ENCODE assay signal across 8 cellular contexts in the genomic region with DNA sequence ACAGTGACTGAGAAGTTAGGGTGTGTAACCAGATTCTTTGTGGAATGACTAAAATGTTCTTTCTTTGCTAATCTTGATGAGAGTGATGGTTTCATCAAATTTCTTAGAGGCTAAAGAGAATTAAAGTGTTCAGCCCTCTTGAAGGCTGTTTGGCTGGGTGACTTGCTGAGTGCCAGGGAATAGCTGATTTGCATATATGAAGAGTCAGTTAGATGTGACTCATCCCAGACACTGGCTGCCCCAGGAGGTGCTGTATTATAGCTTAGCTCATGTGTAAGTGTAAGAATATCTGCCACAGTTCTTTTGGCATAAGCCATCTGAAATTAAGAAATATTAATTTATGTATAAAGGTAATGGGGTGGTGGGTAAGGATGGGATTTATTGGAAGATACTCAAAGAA.
A peak's percentile ranks its signal among the peaks of the same experiment; 100 is the strongest.
DNase-seq lines count a peak whose midpoint lies in the region; ATAC-seq, FAIRE-seq and TF ChIP-seq lines count a peak whose summit lies in the region.
"Had no signal": no experiment of that assay in that cellular context is flagged by ENCODE, and none has a peak within 500 bp of the region (broad histone marks: within the 10 kb centered on the region; RNA-seq: fewer than 3 reads in every experiment).

No MANE protein-coding gene starts in this region.

- H3K9me3 ChIP-seq in GM12878 (replicated peaks; ENCODE audit: control insufficient read depth, insufficient read depth, low read length) (no peaks in the 10 kb centered on the region), HepG2 (ENCODE audit: low read length) (no peaks in the 10 kb centered on the region)
- no peaks in the 10 kb centered on the region for H3K9me3 ChIP-seq in CD4-positive, alpha-beta memory T cell (ENCODE audit: control insufficient read depth in 1 of 2, low read length in 2 of 2)

- TF ChIP-seq RAD21 in GM12878 (IDR thresholded peaks at IDR 0.05; ENCODE audit: insufficient read depth, low read depth, low read length) (no peak), HepG2 (CRISPR knock-in tag; IDR thresholded peaks at IDR 0.05) (no peak)

- H3K4me3 ChIP-seq in KMS-11 (IDR thresholded peaks at IDR 0.05; ENCODE audit: insufficient read depth, low read depth, low read length) = no peak overlapping the region
- H3K4me3 ChIP-seq in GM12878 = no peak overlapping the region
- no peak overlapping the region for H3K4me3 ChIP-seq in retinal pigment epithelial cell (ENCODE audit: low read length)
- H3K4me3 ChIP-seq in CD4-positive, alpha-beta memory T cell (ENCODE audit: low read length in 2 of 2) = no peak overlapping the region
- H3K4me3 ChIP-seq in HepG2 (replicated peaks in 1 of 3; ENCODE audit: insufficient read depth in 1 of 3, low read depth in 2 of 3, low read length in 3 of 3) = no peak overlapping the region

- H3K4me2 ChIP-seq in KMS-11 = peak overlapping the region; percentile 11
- H3K4me2 ChIP-seq in GM12878 (ENCODE audit: control insufficient read depth, insufficient read depth) = no peak overlapping the region
- no peak overlapping the region for H3K4me2 ChIP-seq in HepG2 (ENCODE audit: low read depth, low read length)

- H3K9ac ChIP-seq in KMS-11 (no peak overlapping the region), GM12878 (ENCODE audit: control insufficient read depth, insufficient read depth, low read length) (no peak overlapping the region), HepG2 (ENCODE audit: insufficient read depth, low read depth, low read length) (no peak overlapping the region)

- H3K4me3 Mint-ChIP-seq in CD4-positive, alpha-beta memory T cell = no peak overlapping the region
- no peak overlapping the region for H3K4me3 Mint-ChIP-seq in activated T-cell treated with anti-CD3 and anti-CD28 coated beads, Interleukin-2, amount 50 U/mL, for 24 hours

- POLR2A ChIA-PET in GM12878 (lab: Charles Lee) (interaction anchor here (0.7 kb wide), 1 partner anchor 47 kb away, joined by 4 read pairs; no protein-coding TSS in a partner anchor), HepG2 (lab: Yijun Ruan, JAX) (no interaction called here)
- POLR2A ChIA-PET in CD4-positive, alpha-beta memory T cell (lab: Charles Lee; ENCODE audit: partially characterized antibody) = no interaction called here

- H3K36me3 Mint-ChIP-seq in CD4-positive, alpha-beta memory T cell = no peaks in the 10 kb centered on the region
- no peaks in the 10 kb centered on the region for H3K36me3 Mint-ChIP-seq in activated T-cell treated with anti-CD3 and anti-CD28 coated beads, Interleukin-2, amount 50 U/mL, for 24 hours (ENCODE audit: low read depth)

- no peaks in the 10 kb centered on the region for H3K4me1 Mint-ChIP-seq in CD4-positive, alpha-beta memory T cell
- H3K4me1 Mint-ChIP-seq in activated T-cell treated with anti-CD3 and anti-CD28 coated beads, Interleukin-2, amount 50 U/mL, for 24 hours (ENCODE audit: low read depth) = no peaks in the 10 kb centered on the region

- no peaks in the 10 kb centered on the region for H3K27me3 Mint-ChIP-seq in CD4-positive, alpha-beta memory T cell
- no peaks in the 10 kb centered on the region for H3K27me3 Mint-ChIP-seq in activated T-cell treated with anti-CD3 and anti-CD28 coated beads, Interleukin-2, amount 50 U/mL, for 24 hours

- in situ Hi-C loops in GM12878 (cut with MboI) (no loop called here), HepG2 (cut with HindIII; ENCODE audit: extremely low pct_ligation_motif_present, low pct_unique_long_range_greater_than_20kb) (no loop called here)

- BruUV-seq in GM12878 (replicated peaks; lab: Mats Ljungman, UMichigan) (no TSS peak), HepG2 (replicated peaks; lab: Mats Ljungman, UMichigan) (no TSS peak)

- H3K79me2 ChIP-seq in KMS-11 (ENCODE audit: insufficient read depth, low read depth) = no peaks in the 10 kb centered on the region
- no peaks in the 10 kb centered on the region for H3K79me2 ChIP-seq in GM12878 (ENCODE audit: control insufficient read depth, insufficient read depth, low read length)
- no peaks in the 10 kb centered on the region for H3K79me2 ChIP-seq in HepG2 (ENCODE audit: insufficient read depth, low read length)

- H3K27ac ChIP-seq in KMS-11 (peak overlapping the region; percentile 16; the same call in 1 of the 2 replicates), GM12878 (ENCODE audit: control insufficient read depth, insufficient read depth) (no peak overlapping the region), HepG2 (ENCODE audit: extremely low read length, insufficient read depth, low read length) (no peak overlapping the region)
- H3K27ac ChIP-seq in CD4-positive, alpha-beta memory T cell (ENCODE audit: low read depth, low read length) = no peak overlapping the region

- TF ChIP-seq CTCF in KMS-11 (conservative IDR thresholded peaks at IDR 0.05; ENCODE audit: low read depth, low read length) = no peak
- no peak for TF ChIP-seq CTCF in GM12878 (IDR thresholded peaks at IDR 0.05 in 2 of 3, conservative IDR thresholded peaks at IDR 0.05 in 1 of 3; ENCODE audit: control insufficient read depth in 2 of 3, extremely low read depth in 1 of 3, insufficient read depth in 1 of 3, low read depth in 3 of 3, low read length in 3 of 3)
- TF ChIP-seq CTCF in retinal pigment epithelial cell (conservative IDR thresholded peaks at IDR 0.05; ENCODE audit: low read depth, low read length) = no peak
- TF ChIP-seq CTCF in HepG2 (CRISPR knock-in tag; IDR thresholded peaks at IDR 0.05) = no peak

- H3K9me3 Mint-ChIP-seq in CD4-positive, alpha-beta memory T cell = peaks cover 0 to 4% (median 0%) of the 10 kb centered on the region in 8 donors
- H3K9me3 Mint-ChIP-seq in activated T-cell treated with anti-CD3 and anti-CD28 coated beads, Interleukin-2, amount 50 U/mL, for 24 hours = no peaks in the 10 kb centered on the region

- H2AFZ ChIP-seq in KMS-11 (ENCODE audit: low read depth) (peak overlapping the region; percentile 14; the same call in 1 of the 2 replicates), GM12878 (ENCODE audit: control insufficient read depth, low read depth, low read length) (no peak overlapping the region), HepG2 (ENCODE audit: low read length) (no peak overlapping the region)

- CTCF ChIA-PET in GM12878 (lab: Yijun Ruan, JAX) = interaction anchor here (0.9 kb wide), 1 partner anchor 11 kb away, joined by 3 read pairs; no protein-coding TSS in a partner anchor
- CTCF ChIA-PET in CD4-positive, alpha-beta memory T cell (lab: Charles Lee; ENCODE audit: partially characterized antibody) = no interaction called here
- CTCF ChIA-PET in HepG2 (lab: Yijun Ruan, JAX; ENCODE audit: low intra/inter-chr PET ratio, low total read pairs) = no interaction called here

- RAD21 ChIA-PET in GM12878 (lab: Charles Lee; ENCODE audit: unreplicated experiment) = no interaction called here

- FAIRE-seq in GM12878 (lab: Jason Lieb, UNC) = no peak
- no peak for FAIRE-seq in HepG2 (lab: Jason Lieb, UNC)
- FAIRE-seq: keratinocyte had no signal

- no peak for TF ChIP-seq POLR2A in GM12878 (IDR thresholded peaks at IDR 0.05; ENCODE audit: low read depth, low read length)
- TF ChIP-seq POLR2A in HepG2 (IDR thresholded peaks at IDR 0.05; ENCODE audit: insufficient read depth in 1 of 2, low read depth in 2 of 2, low read length in 2 of 2) = no peak

- intact Hi-C loops in GM12878 (cut with micrococcal nuclease; ENCODE audit: unreplicated experiment) (no loop called here), HepG2 (cut with micrococcal nuclease; ENCODE audit: unreplicated experiment) (no loop called here)
- intact Hi-C loops in CD4-positive, alpha-beta memory T cell (cut with micrococcal nuclease) = no loop called here

- ATAC-seq in GM21360 (IDR thresholded peaks at IDR 0.05; ENCODE audit: unreplicated experiment) (peak; percentile 74), GM12878 (peak; percentile 45; the same call in 2 of the 3 replicates), HepG2 (no peak)

- SMC1A ChIA-PET in GM12878 (lab: Charles Lee; ENCODE audit: uncharacterized antibody, unreplicated experiment) = interaction anchor here (1.4 kb wide), 1 partner anchor 11 kb away, joined by 4 read pairs; no protein-coding TSS in a partner anchor

- H3K27ac Mint-ChIP-seq in CD4-positive, alpha-beta memory T cell = no peak overlapping the region
- H3K27ac Mint-ChIP-seq in activated T-cell treated with anti-CD3 and anti-CD28 coated beads, Interleukin-2, amount 50 U/mL, for 24 hours = no peak overlapping the region

- H3K4me1 ChIP-seq in KMS-11 (ENCODE audit: low read depth, poor library complexity, severe bottlenecking) (peaks cover 20% of the 10 kb centered on the region), GM12878 (ENCODE audit: control insufficient read depth, insufficient read depth, low read length) (no peaks in the 10 kb centered on the region), HepG2 (ENCODE audit: insufficient read depth, low read length) (no peaks in the 10 kb centered on the region)
- no peaks in the 10 kb centered on the region for H3K4me1 ChIP-seq in CD4-positive, alpha-beta memory T cell (ENCODE audit: insufficient read depth, low read length)

- TF ChIP-seq EP300 in GM12878 (IDR thresholded peaks at IDR 0.05; ENCODE audit: borderline replicate concordance in 1 of 2, control insufficient read depth in 1 of 2, low read depth in 2 of 2, low read length in 2 of 2) (no peak), HepG2 (IDR thresholded peaks at IDR 0.05; ENCODE audit: low read depth in 2 of 2, low read length in 2 of 2) (no peak), HepG2 (CRISPR knock-in tag; IDR thresholded peaks at IDR 0.05; ENCODE audit: borderline replicate concordance) (no peak)

- H3K36me3 ChIP-seq in KMS-11 (ENCODE audit: insufficient read depth) (no peaks in the 10 kb centered on the region), GM12878 (ENCODE audit: control insufficient read depth in 2 of 2, insufficient read depth in 2 of 2, low read length in 1 of 2) (no peaks in the 10 kb centered on the region), HepG2 (replicated peaks in 1 of 2; ENCODE audit: control insufficient read depth in 1 of 2, insufficient read depth in 2 of 2, low read length in 2 of 2) (no peaks in the 10 kb centered on the region)
- H3K36me3 ChIP-seq in CD4-positive, alpha-beta memory T cell (ENCODE audit: insufficient read depth, low read length) = no peaks in the 10 kb centered on the region

- no peak for DNase-seq in GM12878 (ENCODE audit: low read depth, low spot score)
- DNase-seq in retinal pigment epithelial cell (ENCODE audit: low read depth) = peak; percentile 63
- no peak for DNase-seq in CD4-positive, alpha-beta memory T cell
- DNase-seq in HepG2 (ENCODE audit: low spot score) = no peak
- no peak for DNase-seq in activated T-cell treated with anti-CD3 and anti-CD28 coated beads, Interleukin-2, amount 50 U/mL, for 24 hours

- H3K27me3 ChIP-seq in KMS-11 (ENCODE audit: insufficient read depth, low read depth) = no peaks in the 10 kb centered on the region
- H3K27me3 ChIP-seq in GM12878 (replicated peaks in 1 of 2; ENCODE audit: control insufficient read depth in 2 of 2, insufficient read depth in 2 of 2, low read length in 1 of 2) = no peaks in the 10 kb centered on the region
- no peaks in the 10 kb centered on the region for H3K27me3 ChIP-seq in CD4-positive, alpha-beta memory T cell (ENCODE audit: insufficient read depth, low read length)
- no peaks in the 10 kb centered on the region for H3K27me3 ChIP-seq in HepG2 (ENCODE audit: control insufficient read depth in 1 of 2, insufficient read depth in 2 of 2, low read length in 2 of 2)

- H4K20me1 ChIP-seq in KMS-11 (ENCODE audit: insufficient read depth) (no peaks in the 10 kb centered on the region), GM12878 (ENCODE audit: control insufficient read depth, insufficient read depth) (no peaks in the 10 kb centered on the region), HepG2 (ENCODE audit: insufficient read depth, low read length) (no peaks in the 10 kb centered on the region)
